In the genomic region with DNA sequence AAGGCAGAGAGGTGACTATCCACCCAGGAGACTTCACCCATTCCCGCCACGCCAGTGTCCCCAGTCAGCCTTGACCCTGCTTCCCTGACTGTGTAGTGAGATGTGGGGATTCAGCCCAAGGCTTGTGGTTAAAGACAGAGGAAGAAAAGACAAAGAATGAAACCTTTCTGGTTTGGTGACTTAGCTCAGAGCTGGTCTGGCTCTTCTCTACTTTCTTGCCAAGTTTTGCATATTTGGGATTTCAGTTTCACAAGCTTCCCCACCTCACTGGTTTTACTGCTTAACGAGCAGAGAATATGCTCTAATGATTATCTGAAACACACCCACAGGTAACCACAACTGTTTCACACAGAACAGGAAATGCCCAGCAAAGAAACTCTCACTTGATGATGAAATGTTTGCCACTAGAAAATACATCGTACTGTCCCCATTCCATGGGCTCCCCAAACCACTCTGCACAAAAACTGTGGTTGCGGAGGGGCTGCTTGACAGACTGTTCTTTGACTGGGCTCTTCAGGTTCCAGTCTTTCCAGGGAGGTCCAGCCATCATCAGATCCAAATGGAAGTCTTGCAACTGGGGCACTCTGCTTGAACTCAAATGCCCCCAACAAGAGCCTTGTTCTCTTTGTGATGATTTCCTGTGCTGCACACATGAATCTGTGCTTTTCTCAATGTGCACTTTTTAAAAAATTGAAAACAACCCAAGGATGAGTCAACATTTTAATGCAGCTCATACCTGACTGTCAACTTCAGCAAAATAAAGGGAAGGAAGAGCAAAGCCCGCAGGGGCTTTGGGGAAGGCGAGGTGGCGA, we compare ENCODE assay signal across 1 cellular context.
TF ChIP-seq lines count a peak whose summit lies in the region.

No MANE protein-coding gene starts in this region.

TF ChIP-seq in HepG2, 621 proteins besides CTCF, POLR2A, EP300 and RAD21 (continued from another document):
- TF ChIP-seq, protein P1, sequence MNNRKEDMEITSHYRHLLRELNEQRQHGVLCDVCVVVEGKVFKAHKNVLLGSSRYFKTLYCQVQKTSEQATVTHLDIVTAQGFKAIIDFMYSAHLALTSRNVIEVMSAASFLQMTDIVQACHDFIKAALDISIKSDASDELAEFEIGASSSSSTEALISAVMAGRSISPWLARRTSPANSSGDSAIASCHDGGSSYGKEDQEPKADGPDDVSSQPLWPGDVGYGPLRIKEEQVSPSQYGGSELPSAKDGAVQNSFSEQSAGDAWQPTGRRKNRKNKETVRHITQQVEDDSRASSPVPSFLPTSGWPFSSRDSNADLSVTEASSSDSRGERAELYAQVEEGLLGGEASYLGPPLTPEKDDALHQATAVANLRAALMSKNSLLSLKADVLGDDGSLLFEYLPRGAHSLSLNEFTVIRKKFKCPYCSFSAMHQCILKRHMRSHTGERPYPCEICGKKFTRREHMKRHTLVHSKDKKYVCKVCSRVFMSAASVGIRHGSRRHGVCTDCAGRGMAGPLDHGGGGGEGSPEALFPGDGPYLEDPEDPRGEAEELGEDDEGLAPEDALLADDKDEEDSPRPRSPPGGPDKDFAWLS (CRISPR knock-in tag; IDR thresholded peaks at IDR 0.05; ENCODE audit: borderline replicate concordance) = no peak
- TF ChIP-seq, protein P2, sequence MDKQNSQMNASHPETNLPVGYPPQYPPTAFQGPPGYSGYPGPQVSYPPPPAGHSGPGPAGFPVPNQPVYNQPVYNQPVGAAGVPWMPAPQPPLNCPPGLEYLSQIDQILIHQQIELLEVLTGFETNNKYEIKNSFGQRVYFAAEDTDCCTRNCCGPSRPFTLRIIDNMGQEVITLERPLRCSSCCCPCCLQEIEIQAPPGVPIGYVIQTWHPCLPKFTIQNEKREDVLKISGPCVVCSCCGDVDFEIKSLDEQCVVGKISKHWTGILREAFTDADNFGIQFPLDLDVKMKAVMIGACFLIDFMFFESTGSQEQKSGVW (CRISPR knock-in tag; IDR thresholded peaks at IDR 0.05; ENCODE audit: borderline replicate concordance) = no peak
